Comparison of ENCODE assay signal across 1 cellular context in the genomic region with DNA sequence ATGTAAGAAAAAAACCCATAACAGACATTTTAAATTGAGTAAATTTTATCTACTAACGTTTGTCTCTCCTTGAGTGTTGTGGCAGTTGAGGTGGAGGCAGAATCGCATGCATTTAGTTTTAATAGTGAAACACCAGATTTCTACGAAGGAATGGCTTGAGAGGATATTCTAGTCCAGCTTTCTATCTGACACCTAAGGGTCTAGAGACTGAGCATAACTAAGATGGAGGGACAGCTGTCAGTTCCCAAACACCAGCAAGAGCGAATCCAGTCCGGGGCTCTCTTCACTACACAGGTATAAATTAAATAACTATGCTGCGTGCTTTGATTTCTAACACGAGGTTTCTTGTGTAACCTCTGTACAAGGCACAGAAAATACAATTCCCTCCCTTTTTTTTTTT.
TF ChIP-seq lines count a peak whose summit lies in the region.

No MANE protein-coding gene starts in this region.

TF ChIP-seq in IMR-90, 13 proteins besides CTCF, POLR2A, EP300 and RAD21:
- TF ChIP-seq SMC3 (IDR thresholded peaks at IDR 0.05; ENCODE audit: low read depth, low read length) (no peak), MXI1 (IDR thresholded peaks at IDR 0.05; ENCODE audit: borderline replicate concordance, low read depth, low read length) (no peak), MAFK (IDR thresholded peaks at IDR 0.05; ENCODE audit: low read depth, low read length) (no peak), RFX5 (IDR thresholded peaks at IDR 0.05; ENCODE audit: low read depth, low read length) (no peak), NFE2L2 (IDR thresholded peaks at IDR 0.05; ENCODE audit: low read depth, low read length) (no peak)
- TF ChIP-seq, protein P1, sequence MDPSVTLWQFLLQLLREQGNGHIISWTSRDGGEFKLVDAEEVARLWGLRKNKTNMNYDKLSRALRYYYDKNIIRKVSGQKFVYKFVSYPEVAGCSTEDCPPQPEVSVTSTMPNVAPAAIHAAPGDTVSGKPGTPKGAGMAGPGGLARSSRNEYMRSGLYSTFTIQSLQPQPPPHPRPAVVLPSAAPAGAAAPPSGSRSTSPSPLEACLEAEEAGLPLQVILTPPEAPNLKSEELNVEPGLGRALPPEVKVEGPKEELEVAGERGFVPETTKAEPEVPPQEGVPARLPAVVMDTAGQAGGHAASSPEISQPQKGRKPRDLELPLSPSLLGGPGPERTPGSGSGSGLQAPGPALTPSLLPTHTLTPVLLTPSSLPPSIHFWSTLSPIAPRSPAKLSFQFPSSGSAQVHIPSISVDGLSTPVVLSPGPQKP (IDR thresholded peaks at IDR 0.05; ENCODE audit: borderline replicate concordance, low read depth, low read length) = no peak
